22 cellular contexts compared by ENCODE assay signal in the genomic region with DNA sequence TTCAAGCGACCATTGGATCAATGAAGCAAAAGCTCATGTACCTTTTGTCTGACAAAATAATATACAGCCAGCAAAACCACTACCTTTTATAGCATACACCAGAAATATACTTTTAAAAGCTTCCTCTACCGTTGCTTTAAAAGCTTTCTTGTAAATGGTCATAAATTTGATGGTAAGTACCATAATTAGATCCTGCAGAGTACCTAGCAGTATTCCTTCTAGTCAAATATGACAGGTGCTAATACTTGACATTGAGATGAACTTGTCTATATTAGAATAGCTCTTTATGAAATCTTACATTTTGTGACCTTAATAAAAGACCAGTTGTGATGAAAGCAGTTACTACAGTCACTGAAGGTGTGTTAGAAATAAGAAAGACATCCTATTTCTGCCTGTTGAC.
A peak's percentile ranks its signal among the peaks of the same experiment; 100 is the strongest.
DNase-seq lines count a peak whose midpoint lies in the region; ATAC-seq and TF ChIP-seq lines count a peak whose summit lies in the region.
"Had no signal": no experiment of that assay in that cellular context is flagged by ENCODE, and none has a peak within 500 bp of the region (broad histone marks: within the 10 kb centered on the region; RNA-seq: fewer than 3 reads in every experiment).

No MANE protein-coding gene starts in this region.

- TF ChIP-seq CTCF in OCI-LY3 (IDR thresholded peaks at IDR 0.05; ENCODE audit: low read depth, low read length) (no peak), SU-DHL-6 (IDR thresholded peaks at IDR 0.05; ENCODE audit: insufficient read depth, low read length, poor library complexity, severe bottlenecking) (no peak)

- H3K9me3 ChIP-seq in Karpas-422 (ENCODE audit: low read length): no peaks in the 10 kb centered on the region
- no peaks in the 10 kb centered on the region for H3K9me3 ChIP-seq in OCI-LY3 (ENCODE audit: insufficient read depth, low read length)
- no peaks in the 10 kb centered on the region for H3K9me3 ChIP-seq in SU-DHL-6 (ENCODE audit: insufficient read depth, low read length)
- H3K9me3 ChIP-seq: BE2C, BLaER1 had no signal

- H4K20me1 ChIP-seq in Karpas-422 (ENCODE audit: insufficient read depth, low read depth, low read length) (no peaks in the 10 kb centered on the region), OCI-LY3 (ENCODE audit: insufficient read depth, low read length) (no peaks in the 10 kb centered on the region), SU-DHL-6 (ENCODE audit: low read depth, low read length) (no peaks in the 10 kb centered on the region)
- H4K20me1 ChIP-seq: BLaER1 had no signal

- no peaks in the 10 kb centered on the region for H3K79me2 ChIP-seq in Karpas-422 (ENCODE audit: low read length)
- H3K79me2 ChIP-seq in OCI-LY3 (ENCODE audit: low read length): no peaks in the 10 kb centered on the region
- no peaks in the 10 kb centered on the region for H3K79me2 ChIP-seq in SU-DHL-6 (ENCODE audit: insufficient read depth, low read length)

- no peaks in the 10 kb centered on the region for H3K27me3 ChIP-seq in Karpas-422 (ENCODE audit: low read length)
- no peaks in the 10 kb centered on the region for H3K27me3 ChIP-seq in OCI-LY3 (ENCODE audit: low read depth, low read length)
- H3K27me3 ChIP-seq in SU-DHL-6 (ENCODE audit: low read length): no peaks in the 10 kb centered on the region
- H3K27me3 ChIP-seq: BE2C, BLaER1 had no signal

- ATAC-seq in HG03039 (IDR thresholded peaks at IDR 0.05; ENCODE audit: unreplicated experiment): no peak
- ATAC-seq: GM12878 had no signal

- H3K4me3 ChIP-seq in Karpas-422 (ENCODE audit: low read length) (no peak overlapping the region), OCI-LY3 (ENCODE audit: low read length) (no peak overlapping the region), SU-DHL-6 (ENCODE audit: insufficient read depth, low read length, poor library complexity, severe bottlenecking) (no peak overlapping the region)
- H3K4me3 ChIP-seq: BLaER1, GM12878 had no signal

- H3K27ac ChIP-seq in Karpas-422 (ENCODE audit: low read length) (peak overlapping the region; percentile 69), OCI-LY3 (ENCODE audit: low read length) (no peak overlapping the region), SU-DHL-6 (ENCODE audit: low read depth, low read length) (no peak overlapping the region)
- H3K27ac ChIP-seq: BLaER1 had no signal

- H3K4me1 ChIP-seq in Karpas-422 (ENCODE audit: low read length) (peaks cover 47% of the 10 kb centered on the region), OCI-LY3 (ENCODE audit: low read length) (no peaks in the 10 kb centered on the region)
- H3K4me1 ChIP-seq: BE2C, BLaER1 had no signal

- H2AFZ ChIP-seq in Karpas-422 (ENCODE audit: low read length) (0 out of 2 replicates have a peak overlapping the region, but pooled peaks have one; percentile 27), OCI-LY3 (ENCODE audit: low read depth, low read length) (0 out of 2 replicates have a peak overlapping the region, but pooled peaks have one; percentile 11), SU-DHL-6 (ENCODE audit: low read depth, low read length, severe bottlenecking) (peak overlapping the region; percentile 45)

- H3K4me2 ChIP-seq in Karpas-422 (ENCODE audit: low read depth, low read length, poor library complexity, severe bottlenecking) (no peak overlapping the region), OCI-LY3 (ENCODE audit: low read length) (no peak overlapping the region), SU-DHL-6 (ENCODE audit: low read depth, low read length, poor library complexity, severe bottlenecking) (no peak overlapping the region)
- H3K4me2 ChIP-seq: BLaER1 had no signal

- peak; percentile 65 for DNase-seq in Karpas-422
- DNase-seq in SW 1271 (lab: John Stamatoyannopoulos, UW): no peak
- DNase-seq in iPS-NIHi11 (ENCODE audit: low spot score): no peak
- DNase-seq: 8988T; ACHN; BE2C; CD4-positive, alpha-beta memory T cell; CD4-positive, CD25-positive, alpha-beta regulatory T cell; CD8-positive, alpha-beta memory T cell; COR-L47; DMS 273 treated with DMSO at 0.1 percent for 48 hours; DMS153; DMS53; DMS79; DND-41; EL; GDM1 had no signal

- H3K9ac ChIP-seq in Karpas-422 (ENCODE audit: low read length) (no peak overlapping the region), OCI-LY3 (ENCODE audit: low read length) (no peak overlapping the region), SU-DHL-6 (ENCODE audit: low read length) (no peak overlapping the region)
- H3K9ac ChIP-seq: BLaER1 had no signal

- H3F3A ChIP-seq in SU-DHL-6 (ENCODE audit: insufficient read depth): no peaks in the 10 kb centered on the region

- H3K9me2 ChIP-seq in Karpas-422 (replicated peaks; ENCODE audit: insufficient read depth, low read length): no peaks in the 10 kb centered on the region
- H3K9me2 ChIP-seq in SU-DHL-6 (replicated peaks; ENCODE audit: insufficient read depth, low read length): no peaks in the 10 kb centered on the region

- H3K36me3 ChIP-seq in Karpas-422 (ENCODE audit: insufficient read depth, low read length) (no peaks in the 10 kb centered on the region), OCI-LY3 (replicated peaks; ENCODE audit: low read depth, low read length) (no peaks in the 10 kb centered on the region), SU-DHL-6 (ENCODE audit: low read length) (no peaks in the 10 kb centered on the region)
- H3K36me3 ChIP-seq: BE2C, BLaER1 had no signal
